In the genomic region with DNA sequence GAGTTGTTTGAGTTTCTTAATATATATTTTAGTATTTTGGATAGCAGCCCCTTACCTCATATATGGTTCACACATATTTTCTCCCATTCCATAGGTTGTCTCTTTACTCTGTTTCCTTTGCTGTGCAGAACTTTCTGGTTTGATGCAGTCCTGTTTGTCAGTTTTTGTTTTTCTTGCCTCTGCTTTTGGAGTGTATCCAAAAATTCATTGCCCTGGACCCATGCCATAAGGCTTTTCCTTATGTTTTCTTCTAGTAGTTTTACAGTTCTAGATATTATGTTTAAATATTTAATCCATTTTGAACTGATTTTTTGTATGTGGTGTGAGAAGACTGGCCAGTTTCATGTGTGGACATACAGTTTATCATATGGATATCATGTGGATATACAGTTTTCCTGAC, we compare ENCODE assay signal across 14 cellular contexts. TPM values are rescaled to one million over a fixed set of nuclear protein-coding genes. Genes with fewer than 3 reads are reported as not detected.
DNase-seq lines count a peak whose midpoint lies in the region; ATAC-seq lines count a peak whose summit lies in the region.
"Had no signal": no experiment of that assay in that cellular context is flagged by ENCODE, and none has a peak within 500 bp of the region (broad histone marks: within the 10 kb centered on the region; RNA-seq: fewer than 3 reads in every experiment).

No MANE protein-coding gene starts in this region.

- no peak overlapping the region for H3K4me3 ChIP-seq in Karpas-422 (ENCODE audit: low read length)
- H3K4me3 ChIP-seq: GM23248 had no signal

- H3K27me3 ChIP-seq in Karpas-422 (ENCODE audit: low read length) = no peaks in the 10 kb centered on the region

- H3K79me2 ChIP-seq in Karpas-422 (ENCODE audit: low read length) = peaks cover 29% of the 10 kb centered on the region

- H3K27me3 Mint-ChIP-seq in effector memory CD8-positive, alpha-beta T cell = no peaks in the 10 kb centered on the region

- no peaks in the 10 kb centered on the region for H4K20me1 ChIP-seq in Karpas-422 (ENCODE audit: insufficient read depth, low read depth, low read length)

- H3K9me3 ChIP-seq in Karpas-422 (ENCODE audit: low read length) = peaks cover 14% of the 10 kb centered on the region; the same call in 1 of the 2 replicates

- H3K9me3 Mint-ChIP-seq in effector memory CD8-positive, alpha-beta T cell = peaks cover 0 to 6% of the 10 kb centered on the region in 2 donors

- no peak overlapping the region for H3K4me2 ChIP-seq in Karpas-422 (ENCODE audit: low read depth, low read length, poor library complexity, severe bottlenecking)

- peaks cover 54% of the 10 kb centered on the region for H3K36me3 ChIP-seq in Karpas-422 (ENCODE audit: insufficient read depth, low read length)

- H3K9me2 ChIP-seq in Karpas-422 (replicated peaks; ENCODE audit: insufficient read depth, low read length) = no peaks in the 10 kb centered on the region

- H3K4me1 Mint-ChIP-seq in effector memory CD8-positive, alpha-beta T cell (ENCODE audit: low read depth in 2 of 2) = peaks cover 0 to 6% of the 10 kb centered on the region in 2 donors
- H3K4me1 Mint-ChIP-seq: CD14-positive monocyte had no signal

- no peak overlapping the region for H3K4me3 Mint-ChIP-seq in effector memory CD8-positive, alpha-beta T cell
- H3K4me3 Mint-ChIP-seq: CD14-positive monocyte; CD8-positive, alpha-beta T cell had no signal

- no peak for ATAC-seq in effector memory CD8-positive, alpha-beta T cell (replicated peaks)
- ATAC-seq in GM21717 (IDR thresholded peaks at IDR 0.05; ENCODE audit: unreplicated experiment) (no peak), HG03432 (IDR thresholded peaks at IDR 0.05; ENCODE audit: unreplicated experiment) (no peak)
- ATAC-seq: CD8-positive, alpha-beta T cell; HCT116 had no signal

- H3K4me1 ChIP-seq in Karpas-422 (ENCODE audit: low read length) = no peaks in the 10 kb centered on the region

- DNase-seq in DMS79 treated with DMSO at 0.1 percent for 48 hours (lab: John Stamatoyannopoulos, UW) (peak; percentile 0), DMS79 (lab: John Stamatoyannopoulos, UW) (no peak), glomerular endothelial cell (ENCODE audit: extremely low read depth, low read depth, low spot score) (peak; percentile 18), NCI-H345 treated with DMSO at 0.1 percent for 48 hours (lab: John Stamatoyannopoulos, UW; ENCODE audit: unreplicated experiment) (no peak), Karpas-422 (no peak)
- no peak for DNase-seq in effector memory CD8-positive, alpha-beta T cell
- DNase-seq: CD8-positive, alpha-beta T cell; COR-L47; GM23248 had no signal

- no peak overlapping the region for H3K27ac ChIP-seq in Karpas-422 (ENCODE audit: low read length)
- H3K27ac ChIP-seq: 22Rv1, GM23248 had no signal

- no peak overlapping the region for H3K9ac ChIP-seq in Karpas-422 (ENCODE audit: low read length)
- H3K9ac ChIP-seq: GM23248 had no signal

- H3K27ac Mint-ChIP-seq in effector memory CD8-positive, alpha-beta T cell = peak overlapping the region; percentile 5 to 33
- H3K27ac Mint-ChIP-seq: CD14-positive monocyte; CD8-positive, alpha-beta T cell had no signal

- no peak overlapping the region for H2AFZ ChIP-seq in Karpas-422 (ENCODE audit: low read length)
- H2AFZ ChIP-seq: GM23248 had no signal

- H3K36me3 Mint-ChIP-seq in effector memory CD8-positive, alpha-beta T cell (ENCODE audit: insufficient read depth) = peaks cover 32% of the 10 kb centered on the region

RNA-seq across cellular contexts. Expression of a gene that starts 58.5 kb away (rescaled TPM):
- total RNA-seq in glomerular endothelial cell = 5.8 and 6.9 TPM in 2 replicates
- 17.7 and 18.6 TPM in 2 replicates for total RNA-seq in Karpas-422 (2014; rRNA removed; shearing (Covaris generic); ENCODE audit: low replicate concordance)

Comparison
In these comparisons a context has a peak if more than half of its experiments do, and no peak if none do; other contexts are left out.
1. DNase-seq: peak in DMS79 treated with DMSO at 0.1 percent for 48 hours (single experiment) and glomerular endothelial cell (single experiment); none in DMS79 (single experiment), effector memory CD8-positive, alpha-beta T cell (0 of 3), NCI-H345 treated with DMSO at 0.1 percent for 48 hours (single experiment) and Karpas-422 (single experiment).